17 cellular contexts compared by ENCODE assay signal in the genomic region with DNA sequence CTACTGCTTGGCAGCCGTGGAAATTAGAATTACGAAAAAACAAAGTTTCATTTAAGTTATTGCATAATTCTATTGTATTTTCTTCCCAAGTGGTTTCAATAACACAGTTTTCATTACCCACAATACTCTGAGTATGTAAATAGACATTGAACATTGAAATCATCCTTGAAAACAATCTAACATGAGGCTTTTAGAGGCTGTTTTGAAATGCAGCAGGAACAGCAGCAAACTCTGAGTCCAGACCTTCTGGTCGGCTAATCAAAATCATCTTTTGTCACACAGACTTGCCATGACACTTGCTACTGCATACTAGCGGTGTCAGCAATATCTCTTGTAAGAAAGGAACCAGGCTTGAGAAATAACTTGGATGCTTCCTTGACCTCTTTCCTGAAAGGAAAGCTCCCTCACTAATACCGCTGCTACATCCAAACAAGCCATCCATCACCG.
"Had no signal": no experiment of that assay in that cellular context is flagged by ENCODE, and none has a peak within 500 bp of the region (broad histone marks: within the 10 kb centered on the region; RNA-seq: fewer than 3 reads in every experiment).

No MANE protein-coding gene starts in this region.

- ATAC-seq: activated CD8-positive, alpha-beta memory T cell treated with anti-CD3 and anti-CD28 coated beads, Interleukin-2, amount 10 ng/mL, durations not matched to agents 7 days and 5 days; gastrocnemius medialis; heart right ventricle; natural killer cell; upper lobe of right lung had no signal

- H3K4me2 ChIP-seq: smooth muscle cell had no signal

- H3K36me3 ChIP-seq: adrenal gland, cardiac muscle cell, esophagus muscularis mucosa, gastrocnemius medialis, heart right ventricle, right atrium auricular region, upper lobe of right lung, WERI-Rb-1 had no signal

- H3K9me3 ChIP-seq: adrenal gland, esophagus muscularis mucosa, gastrocnemius medialis, right atrium auricular region, testis, upper lobe of right lung had no signal

- DNase-seq: activated CD4-positive, alpha-beta memory T cell treated with anti-CD3 and anti-CD28 coated beads for 36 hours; activated CD8-positive, alpha-beta memory T cell treated with anti-CD3 and anti-CD28 coated beads, Interleukin-2, amount 10 ng/mL, durations not matched to agents 7 days and 5 days; activated naive CD4-positive, alpha-beta T cell treated with anti-CD3 and anti-CD28 coated beads, Interleukin-2, amount 50 U/mL, for 16 hours; activated T-cell treated with anti-CD3 and anti-CD28 coated beads, Interleukin-2, amount 50 U/mL, for 1 hour; adrenal gland; gastrocnemius medialis; heart right ventricle; left cardiac atrium; natural killer cell; nucleus accumbens; testis; upper lobe of right lung; WERI-Rb-1 had no signal

- H3K27ac ChIP-seq: adrenal gland, cardiac muscle cell, esophagus muscularis mucosa, gastrocnemius medialis, heart right ventricle, right atrium auricular region, testis, upper lobe of right lung, WERI-Rb-1 had no signal

- H3K27me3 ChIP-seq: adrenal gland, cardiac muscle cell, esophagus muscularis mucosa, gastrocnemius medialis, heart right ventricle, right atrium auricular region, testis, upper lobe of right lung had no signal

- H3K4me3 ChIP-seq: adrenal gland, cardiac muscle cell, esophagus muscularis mucosa, gastrocnemius medialis, heart right ventricle, right atrium auricular region, smooth muscle cell, testis, upper lobe of right lung had no signal

- H3K4me1 ChIP-seq: adrenal gland, gastrocnemius medialis, heart right ventricle, testis, upper lobe of right lung had no signal
